In the genomic region with DNA sequence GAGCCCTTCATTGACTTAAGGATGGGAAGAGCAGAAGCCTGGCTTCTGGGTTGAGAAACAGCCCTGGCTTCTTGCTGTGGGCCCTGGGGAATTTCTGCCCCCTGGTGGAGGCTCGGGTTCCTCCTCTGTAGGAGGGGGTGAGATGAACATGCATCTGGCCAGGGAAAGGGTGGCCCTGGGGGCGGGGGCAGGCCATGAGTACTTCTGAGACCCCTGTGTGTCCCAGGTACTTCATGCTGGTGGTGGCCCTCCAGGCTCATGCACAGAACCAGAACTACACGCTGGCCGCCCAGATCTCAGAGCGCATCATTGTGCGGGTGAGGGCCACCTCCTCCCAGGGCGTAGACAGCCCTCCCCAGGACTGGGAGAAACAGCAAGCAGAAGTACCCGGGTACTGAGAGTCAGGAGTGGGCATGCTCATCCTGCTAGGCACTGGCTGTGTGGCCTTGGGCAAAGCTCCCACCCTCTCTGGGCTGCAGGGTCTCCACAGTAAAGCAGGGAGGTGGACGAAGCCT, we compare ENCODE assay signal across 8 cellular contexts. TPM values are rescaled to one million over a fixed set of nuclear protein-coding genes. Genes with fewer than 3 reads are reported as not detected.
A peak's percentile ranks its signal among the peaks of the same experiment; 100 is the strongest.
DNase-seq lines count a peak whose midpoint lies in the region; ATAC-seq and TF ChIP-seq lines count a peak whose summit lies in the region.

No MANE protein-coding gene starts in this region.

- no peaks in the 10 kb centered on the region for H3K4me1 ChIP-seq in colonic mucosa

- H3K9me3 ChIP-seq in colonic mucosa, result no peaks in the 10 kb centered on the region

- H3K27me3 ChIP-seq in colonic mucosa, result no peaks in the 10 kb centered on the region

- H3K27ac ChIP-seq in colonic mucosa, result no peak overlapping the region

- no peak overlapping the region for H3K4me3 ChIP-seq in colonic mucosa

- no peaks in the 10 kb centered on the region for H3K36me3 ChIP-seq in colonic mucosa

- peak; percentile 33 to 61 for ATAC-seq in activated CD4-positive, CD25-positive, alpha-beta regulatory T cell treated with anti-CD3 and anti-CD28 coated beads, Interleukin-2, amount 50 U/mL, for 24 hours
- no peak for ATAC-seq in HG03025 (IDR thresholded peaks at IDR 0.05; ENCODE audit: low FRiP score, unreplicated experiment)

- TF ChIP-seq CTCF in LNCAP (IDR thresholded peaks at IDR 0.05) (peak; percentile 79), colonic mucosa (IDR thresholded peaks at IDR 0.05) (peak; percentile 67)

- no peak for DNase-seq in activated CD4-positive, CD25-positive, alpha-beta regulatory T cell treated with anti-CD3 and anti-CD28 coated beads, Interleukin-2, amount 50 U/mL, for 72 hours
- peak; percentile 85 for DNase-seq in activated CD4-positive, alpha-beta T cell treated with anti-CD3 and anti-CD28 coated beads for 48 hours
- DNase-seq in colonic mucosa, result peak; percentile 77
- DNase-seq in lung microvascular endothelial cell (ENCODE audit: low read depth in 2 of 2), result peak; percentile 62 to 69
- DNase-seq in stimulated activated naive CD4-positive, alpha-beta T cell (lab: John Stamatoyannopoulos, UW), result peak in 4 of 6 experiments; percentile 6 to 37 (median 23)

- no peak overlapping the region for H3K9ac ChIP-seq in colonic mucosa (ENCODE audit: low read depth in 2 of 2, low read length in 2 of 2)

- intact Hi-C loops in colonic mucosa (cut with DNase I), result no loop called here

RNA-seq across cellular contexts. Expression of gene TMEM258, which starts 15.8 kb away (rescaled TPM):
- 100 to 1,000 TPM; 119 to 149 TPM for total RNA-seq in colonic mucosa
- 116 and 161 TPM in 2 replicates for total RNA-seq in lung microvascular endothelial cell

RNA-seq across cellular contexts. Expression of gene FEN1, which starts 16.1 kb away (rescaled TPM):
- 10 to 100 TPM; 14.4 to 67.9 TPM for total RNA-seq in colonic mucosa
- total RNA-seq in lung microvascular endothelial cell, result 8.3 and 19.2 TPM in 2 replicates

RNA-seq across cellular contexts. Expression of gene MYRF, which starts 24.2 kb away (rescaled TPM):
- total RNA-seq in colonic mucosa, result 10 to 100 TPM in 1 of 2 donors, 1 to 10 TPM in 1; 8.8 to 14.9 TPM
- 0.20 and 0.22 TPM in 2 replicates for total RNA-seq in lung microvascular endothelial cell

RNA-seq across cellular contexts. Expression of gene FADS1, which starts 40.2 kb away (rescaled TPM):
- 10 to 100 TPM in 1 of 2 donors, 1 to 10 TPM in 1; 6.9 to 17.4 TPM for total RNA-seq in colonic mucosa
- total RNA-seq in lung microvascular endothelial cell, result 24.2 and 30.9 TPM in 2 replicates

RNA-seq across cellular contexts. Expression of gene FADS2, which starts 51.5 kb away (rescaled TPM):
- total RNA-seq in colonic mucosa, result 10 to 100 TPM; 13.9 to 38.6 TPM
- 41.3 and 80.0 TPM in 2 replicates for total RNA-seq in lung microvascular endothelial cell
